ENCODE assay signal across 21 cellular contexts in the genomic region with DNA sequence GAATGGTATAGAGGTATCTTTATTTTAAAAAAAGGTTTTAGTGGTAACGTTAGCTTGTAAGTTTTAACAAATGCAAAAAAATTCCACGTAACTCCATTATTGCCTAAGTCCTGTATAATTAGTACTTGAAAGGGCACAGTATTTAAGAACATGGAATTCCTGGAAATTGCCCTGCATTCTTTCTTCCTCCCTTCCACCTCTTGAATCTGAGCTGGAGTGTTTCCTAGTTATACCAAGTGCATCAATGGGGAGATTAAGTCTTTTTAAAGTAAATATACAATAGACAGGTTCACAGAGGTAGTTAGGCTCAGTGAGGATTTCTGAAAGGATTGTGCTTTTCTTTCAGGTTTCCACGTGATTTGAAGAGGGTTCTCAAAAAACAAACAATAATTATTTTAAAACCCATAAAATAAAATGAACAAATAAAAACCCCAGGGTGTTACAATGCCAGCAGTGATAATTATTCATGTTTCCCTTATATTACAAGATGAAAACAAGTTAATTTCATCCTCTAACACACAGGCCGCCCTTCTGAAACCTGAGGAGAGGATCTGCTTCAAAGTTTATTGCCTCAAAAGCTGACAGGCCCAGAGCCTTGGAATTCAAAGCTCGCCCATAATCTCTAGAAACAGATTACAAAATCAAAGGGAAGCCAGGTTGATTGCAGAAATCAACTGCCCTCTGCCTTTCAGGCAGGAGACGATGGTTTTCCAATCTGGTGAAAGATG.
DNase-seq lines count a peak whose midpoint lies in the region; ATAC-seq and TF ChIP-seq lines count a peak whose summit lies in the region.
"Had no signal": no experiment of that assay in that cellular context is flagged by ENCODE, and none has a peak within 500 bp of the region (broad histone marks: within the 10 kb centered on the region; RNA-seq: fewer than 3 reads in every experiment).

No MANE protein-coding gene starts in this region.

- H3K27me3 ChIP-seq in HAP-1 (ENCODE audit: low read depth) (peaks cover 30% of the 10 kb centered on the region), body of pancreas (no peaks in the 10 kb centered on the region)
- H3K27me3 ChIP-seq: esophagus squamous epithelium, Peyer's patch, vagina had no signal

- 63 to 65% methylated on average over 6 of the region's 6 CpGs for WGBS in body of pancreas, 2 donors

- H3K36me3 Mint-ChIP-seq in activated naive CD4-positive, alpha-beta T cell treated with anti-CD3 and anti-CD28 coated beads, Interleukin-2, amount 10 ng/mL, durations not matched to agents 7 days and 5 days, result no peaks in the 10 kb centered on the region
- H3K36me3 Mint-ChIP-seq: activated naive CD4-positive, alpha-beta T cell treated with anti-CD3 and anti-CD28 coated beads, Interleukin-2, amount 50 U/mL, for 24 hours; natural killer cell treated with Interleukin-12 subunit alpha and Interleukin-12 subunit beta and Interleukin-15 and Interleukin-18, amount 100 ng/mL, for 72 hours had no signal

- in situ Hi-C loops in HAP-1 (cut with MboI; ENCODE audit: low sequenced_read_pairs), result no loop called here

- intact Hi-C loops in body of pancreas (cut with DNase I), result no loop called here

- no peak overlapping the region for H3K27ac Mint-ChIP-seq in activated naive CD4-positive, alpha-beta T cell treated with anti-CD3 and anti-CD28 coated beads, Interleukin-2, amount 10 ng/mL, durations not matched to agents 7 days and 5 days
- H3K27ac Mint-ChIP-seq: activated naive CD4-positive, alpha-beta T cell treated with anti-CD3 and anti-CD28 coated beads, Interleukin-2, amount 50 U/mL, for 24 hours; T-helper 1 cell treated with Interleukin-12 subunit alpha and Interleukin-12 subunit beta and Interleukin-4 antibody, amounts not matched to agents 30 μg/mL and 1 μg/mL, for 36 hours had no signal

- H3K27ac ChIP-seq in body of pancreas, result peak overlapping the region in 1 of 4 donors; percentile 67
- H3K27ac ChIP-seq: C4-2B, esophagus squamous epithelium, Peyer's patch, vagina had no signal

- H3K4me1 Mint-ChIP-seq in activated naive CD4-positive, alpha-beta T cell treated with anti-CD3 and anti-CD28 coated beads, Interleukin-2, amount 10 ng/mL, durations not matched to agents 7 days and 5 days, result peaks cover 13% of the 10 kb centered on the region

- peaks cover 17% of the 10 kb centered on the region for H3K27me3 Mint-ChIP-seq in activated naive CD4-positive, alpha-beta T cell treated with anti-CD3 and anti-CD28 coated beads, Interleukin-2, amount 10 ng/mL, durations not matched to agents 7 days and 5 days
- H3K27me3 Mint-ChIP-seq: activated naive CD4-positive, alpha-beta T cell treated with anti-CD3 and anti-CD28 coated beads, Interleukin-2, amount 50 U/mL, for 24 hours had no signal

- H3K4me1 ChIP-seq in HAP-1, result peaks cover 34% of the 10 kb centered on the region
- peaks cover 15% of the 10 kb centered on the region for H3K4me1 ChIP-seq in body of pancreas
- H3K4me1 ChIP-seq: esophagus squamous epithelium, Peyer's patch, vagina had no signal

- TF ChIP-seq POLR2A in body of pancreas (IDR thresholded peaks at IDR 0.05), result no peak

- H3K9me3 ChIP-seq in HAP-1 (no peaks in the 10 kb centered on the region), body of pancreas (no peaks in the 10 kb centered on the region)
- H3K9me3 ChIP-seq: esophagus squamous epithelium, Peyer's patch, vagina had no signal

- ATAC-seq in omental fat pad (ENCODE audit: low FRiP score), result peak; percentile 60
- no peak for ATAC-seq in body of pancreas
- no peak for ATAC-seq in GM18520 (IDR thresholded peaks at IDR 0.05; ENCODE audit: unreplicated experiment)
- ATAC-seq: HCT116; left colon; natural killer cell treated with Interleukin-12 subunit alpha and Interleukin-12 subunit beta and Interleukin-15 and Interleukin-18, amount 100 ng/mL, for 72 hours had no signal

- no peaks in the 10 kb centered on the region for H3K9me3 Mint-ChIP-seq in activated naive CD4-positive, alpha-beta T cell treated with anti-CD3 and anti-CD28 coated beads, Interleukin-2, amount 10 ng/mL, durations not matched to agents 7 days and 5 days
- H3K9me3 Mint-ChIP-seq: activated naive CD4-positive, alpha-beta T cell treated with anti-CD3 and anti-CD28 coated beads, Interleukin-2, amount 50 U/mL, for 24 hours; natural killer cell treated with Interleukin-12 subunit alpha and Interleukin-12 subunit beta and Interleukin-15 and Interleukin-18, amount 100 ng/mL, for 72 hours; T-helper 1 cell treated with Interleukin-12 subunit alpha and Interleukin-12 subunit beta and Interleukin-4 antibody, amounts not matched to agents 30 μg/mL and 1 μg/mL, for 36 hours had no signal

- H3K4me3 ChIP-seq in HAP-1, result no peak overlapping the region
- H3K4me3 ChIP-seq in body of pancreas, result no peak overlapping the region
- H3K4me3 ChIP-seq: esophagus squamous epithelium, vagina had no signal

- H3K36me3 ChIP-seq in HAP-1 (replicated peaks) (no peaks in the 10 kb centered on the region), body of pancreas (replicated peaks in 1 of 2; ENCODE audit: insufficient read depth in 1 of 2, low read depth in 2 of 2) (no peaks in the 10 kb centered on the region)
- H3K36me3 ChIP-seq: esophagus squamous epithelium, Peyer's patch, vagina had no signal

- CTCF ChIA-PET in activated naive CD4-positive, alpha-beta T cell treated with anti-CD3 and anti-CD28 coated beads, Interleukin-2, amount 10 ng/mL, durations not matched to agents 7 days and 5 days (lab: Charles Lee), result interaction anchor here (1.9 to 3.3 kb wide), 2 partner anchors 55 to 90 kb away, joined by 10 to 12 read pairs; no protein-coding TSS in a partner anchor

- no peak overlapping the region for H3K4me3 Mint-ChIP-seq in activated naive CD4-positive, alpha-beta T cell treated with anti-CD3 and anti-CD28 coated beads, Interleukin-2, amount 10 ng/mL, durations not matched to agents 7 days and 5 days
- H3K4me3 Mint-ChIP-seq: activated naive CD4-positive, alpha-beta T cell treated with anti-CD3 and anti-CD28 coated beads, Interleukin-2, amount 50 U/mL, for 24 hours; natural killer cell treated with Interleukin-12 subunit alpha and Interleukin-12 subunit beta and Interleukin-15 and Interleukin-18, amount 100 ng/mL, for 72 hours; T-helper 1 cell treated with Interleukin-12 subunit alpha and Interleukin-12 subunit beta and Interleukin-4 antibody, amounts not matched to agents 30 μg/mL and 1 μg/mL, for 36 hours had no signal

- peak; percentile 60 to 79 for DNase-seq in HAP-1 (ENCODE audit: low spot score in 2 of 2)
- DNase-seq in NCI-H69 (lab: John Stamatoyannopoulos, UW), result peak; percentile 5
- peak; percentile 17 for DNase-seq in iPS-NIHi7 (ENCODE audit: extremely low spot score)
- DNase-seq in omental fat pad (ENCODE audit: low spot score), result no peak
- no peak for DNase-seq in body of pancreas
- DNase-seq in activated naive CD4-positive, alpha-beta T cell treated with anti-CD3 and anti-CD28 coated beads, Interleukin-2, amount 10 ng/mL, durations not matched to agents 7 days and 5 days, result no peak
- DNase-seq: activated CD4-positive, alpha-beta T cell treated with anti-CD3 and anti-CD28 coated beads for 48 hours; aorta; effector memory CD4-positive, alpha-beta T cell; esophagus squamous epithelium; left colon; NCI-H1436; Peyer's patch; posterior cingulate gyrus had no signal

- TF ChIP-seq CTCF in omental fat pad (IDR thresholded peaks at IDR 0.05) (no peak), body of pancreas (IDR thresholded peaks at IDR 0.05) (no peak)

Comparison
In these comparisons a context has a peak if more than half of its experiments do, and no peak if none do; other contexts are left out.
1. DNase-seq: peak in HAP-1 (2 of 2), NCI-H69 (single experiment) and iPS-NIHi7 (single experiment); none in omental fat pad (single experiment), body of pancreas (0 of 4) and activated naive CD4-positive, alpha-beta T cell treated with anti-CD3 and anti-CD28 coated beads, Interleukin-2, amount 10 ng/mL, durations not matched to agents 7 days and 5 days (single experiment).